ENCODE assay signal across 24 cellular contexts in the genomic region with DNA sequence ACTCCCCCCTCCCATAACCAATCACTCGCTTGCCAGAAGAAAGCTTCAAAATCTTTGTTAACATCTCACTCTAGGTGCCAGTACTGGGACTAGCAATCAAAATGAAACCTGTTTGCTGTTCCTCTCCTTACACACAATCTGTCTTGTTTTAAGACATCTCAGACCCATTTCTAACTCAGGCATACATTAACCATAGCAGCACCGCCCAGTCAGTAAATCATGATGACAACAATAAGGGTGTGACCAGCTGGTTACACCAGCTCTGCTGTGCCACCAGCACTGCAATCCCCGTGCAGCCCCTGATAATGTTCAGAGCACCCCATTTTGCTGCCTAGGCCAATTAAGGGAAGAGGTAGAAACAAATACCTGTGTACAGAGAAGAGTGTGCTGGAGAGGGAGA.
DNase-seq lines count a peak whose midpoint lies in the region; ATAC-seq and TF ChIP-seq lines count a peak whose summit lies in the region.
"Had no signal": no experiment of that assay in that cellular context is flagged by ENCODE, and none has a peak within 500 bp of the region (broad histone marks: within the 10 kb centered on the region; RNA-seq: fewer than 3 reads in every experiment).

No MANE protein-coding gene starts in this region.

- no peaks in the 10 kb centered on the region for H3K27me3 Mint-ChIP-seq in activated CD8-positive, alpha-beta T cell treated with anti-CD3 and anti-CD28 coated beads, Interleukin-2, amount 10 ng/mL, durations not matched to agents 7 days and 5 days (ENCODE audit: low read depth)
- H3K27me3 Mint-ChIP-seq in CD8-positive, alpha-beta T cell (ENCODE audit: low read depth): no peaks in the 10 kb centered on the region
- H3K27me3 Mint-ChIP-seq: memory B cell had no signal

- in situ Hi-C loops in Caki2 (cut with HindIII; ENCODE audit: low pct_unique_long_range_greater_than_20kb, low sequenced_read_pairs): no loop called here

- peak overlapping the region; percentile 68 for H2BK15ac ChIP-seq in mesenchymal stem cell (ENCODE audit: low read depth, poor library complexity, severe bottlenecking)

- DNase-seq in NCI-H1417 (lab: John Stamatoyannopoulos, UW) (peak in 2 of 3 experiments; percentile 19 to 24), NCI-H1417 treated with DMSO at 0.1 percent for 48 hours (lab: John Stamatoyannopoulos, UW) (no peak), Caki2 (ENCODE audit: low read depth) (peak; percentile 22), mesenchymal stem cell (no peak), H4 (ENCODE audit: low spot score) (no peak), CD1c-positive myeloid dendritic cell (ENCODE audit: extremely low spot score) (no peak)
- no peak for DNase-seq in activated CD8-positive, alpha-beta T cell treated with anti-CD3 and anti-CD28 coated beads, Interleukin-2, amount 10 ng/mL, durations not matched to agents 7 days and 5 days
- no peak for DNase-seq in CD8-positive, alpha-beta T cell
- DNase-seq: BE2C; brain microvascular endothelial cell; cortex of kidney; DMS53; foreskin keratinocyte; GM23248; kidney; NCI-H1694; NCI-H226; psoas muscle; stimulated activated CD4-positive, alpha-beta T cell treated with anti-CD3 and anti-CD28 coated beads, Interleukin-2, amount 100 ng/mL, for 48 hours; WERI-Rb-1 had no signal

- no peak overlapping the region for H2AK5ac ChIP-seq in mesenchymal stem cell (ENCODE audit: low read length, severe bottlenecking)

- 97% methylated on average over 3 of the region's 3 CpGs for WGBS in mesenchymal stem cell

- no peak overlapping the region for H3K4me2 ChIP-seq in mesenchymal stem cell (ENCODE audit: low read length, poor library complexity, severe bottlenecking)

- H3K4me1 Mint-ChIP-seq in activated CD8-positive, alpha-beta T cell treated with anti-CD3 and anti-CD28 coated beads, Interleukin-2, amount 10 ng/mL, durations not matched to agents 7 days and 5 days (ENCODE audit: low read depth): peaks cover 46% of the 10 kb centered on the region
- peaks cover 40% of the 10 kb centered on the region for H3K4me1 Mint-ChIP-seq in CD8-positive, alpha-beta T cell (ENCODE audit: low read depth)

- H3K4me3 ChIP-seq in mesenchymal stem cell (ENCODE audit: insufficient read depth in 1 of 2, low read depth in 1 of 2, low read length in 2 of 2): no peak overlapping the region
- H3K4me3 ChIP-seq in CD8-positive, alpha-beta T cell (ENCODE audit: low read depth, low read length): no peak overlapping the region
- H3K4me3 ChIP-seq: GM23248, psoas muscle, skin epidermis had no signal

- H3K27ac ChIP-seq in mesenchymal stem cell (ENCODE audit: low read length, poor library complexity, severe bottlenecking): no peak overlapping the region
- no peak overlapping the region for H3K27ac ChIP-seq in CD8-positive, alpha-beta T cell (ENCODE audit: low read depth, low read length)
- H3K27ac ChIP-seq: 22Rv1, brain microvascular endothelial cell, foreskin keratinocyte, GM23248, psoas muscle, WERI-Rb-1 had no signal

- no peak overlapping the region for H3K14ac ChIP-seq in mesenchymal stem cell (ENCODE audit: low read length in 2 of 2)

- H3K9ac ChIP-seq in mesenchymal stem cell (ENCODE audit: low read length): no peak overlapping the region
- H3K9ac ChIP-seq: GM23248 had no signal

- H4K8ac ChIP-seq in mesenchymal stem cell (ENCODE audit: low read length): no peak overlapping the region

- H3K9me3 ChIP-seq in mesenchymal stem cell (ENCODE audit: control insufficient read depth, low read length): no peaks in the 10 kb centered on the region
- H3K9me3 ChIP-seq in CD8-positive, alpha-beta T cell (ENCODE audit: low read length): no peaks in the 10 kb centered on the region
- H3K9me3 ChIP-seq: BE2C, psoas muscle had no signal

- POLR2A ChIA-PET in activated CD8-positive, alpha-beta T cell treated with anti-CD3 and anti-CD28 coated beads, Interleukin-2, amount 10 ng/mL, durations not matched to agents 7 days and 5 days (lab: Charles Lee): interaction anchor here (0.6 to 5.3 kb wide), 3 partner anchors 8 to 186 kb away, joined by 3 to 28 read pairs (median 5); a partner anchor contains a TSS
- POLR2A ChIA-PET in CD8-positive, alpha-beta T cell (lab: Charles Lee): no interaction called here

- H3K23ac ChIP-seq in mesenchymal stem cell (ENCODE audit: low read length in 2 of 2): no peak overlapping the region

- no peak overlapping the region for H2BK5ac ChIP-seq in mesenchymal stem cell (ENCODE audit: low read depth, low read length, poor library complexity, severe bottlenecking)

- no peaks in the 10 kb centered on the region for H3K36me3 ChIP-seq in mesenchymal stem cell (ENCODE audit: control insufficient read depth in 1 of 2, insufficient read depth in 2 of 2, low read depth in 1 of 2, low read length in 2 of 2)
- H3K36me3 ChIP-seq in CD8-positive, alpha-beta T cell (ENCODE audit: insufficient read depth, low read length): no peaks in the 10 kb centered on the region
- H3K36me3 ChIP-seq: BE2C, brain microvascular endothelial cell, WERI-Rb-1 had no signal

- H3K4ac ChIP-seq in mesenchymal stem cell (ENCODE audit: low read depth in 1 of 2, low read length in 2 of 2): no peak overlapping the region

- no peaks in the 10 kb centered on the region for H3K79me1 ChIP-seq in mesenchymal stem cell (replicated peaks; ENCODE audit: low read length, poor library complexity, severe bottlenecking)

- H2BK120ac ChIP-seq in mesenchymal stem cell (ENCODE audit: low read depth, low read length): no peak overlapping the region

- H3K9me3 Mint-ChIP-seq in activated CD8-positive, alpha-beta T cell treated with anti-CD3 and anti-CD28 coated beads, Interleukin-2, amount 10 ng/mL, durations not matched to agents 7 days and 5 days (ENCODE audit: insufficient read depth): peaks cover 15% of the 10 kb centered on the region
- H3K9me3 Mint-ChIP-seq in CD8-positive, alpha-beta T cell: no peaks in the 10 kb centered on the region
- H3K9me3 Mint-ChIP-seq: memory B cell had no signal

- H3K36me3 Mint-ChIP-seq in activated CD8-positive, alpha-beta T cell treated with anti-CD3 and anti-CD28 coated beads, Interleukin-2, amount 10 ng/mL, durations not matched to agents 7 days and 5 days (ENCODE audit: low read depth): peaks cover 34% of the 10 kb centered on the region
- H3K36me3 Mint-ChIP-seq in CD8-positive, alpha-beta T cell: no peaks in the 10 kb centered on the region
- H3K36me3 Mint-ChIP-seq: memory B cell had no signal

- peaks cover 5% of the 10 kb centered on the region for H3K4me1 ChIP-seq in mesenchymal stem cell (ENCODE audit: control insufficient read depth, insufficient read depth, low read depth, low read length)
- H3K4me1 ChIP-seq in CD8-positive, alpha-beta T cell (ENCODE audit: insufficient read depth, low read length): peaks cover 16% of the 10 kb centered on the region
- H3K4me1 ChIP-seq: foreskin keratinocyte, psoas muscle had no signal

- no peak overlapping the region for H3K4me3 Mint-ChIP-seq in activated CD8-positive, alpha-beta T cell treated with anti-CD3 and anti-CD28 coated beads, Interleukin-2, amount 10 ng/mL, durations not matched to agents 7 days and 5 days
- H3K4me3 Mint-ChIP-seq in CD8-positive, alpha-beta T cell: no peak overlapping the region
- H3K4me3 Mint-ChIP-seq: memory B cell, neural crest cell had no signal

- CTCF ChIA-PET in activated CD8-positive, alpha-beta T cell treated with anti-CD3 and anti-CD28 coated beads, Interleukin-2, amount 10 ng/mL, durations not matched to agents 7 days and 5 days (lab: Charles Lee): interaction anchor here (0.6 to 1.3 kb wide), 4 partner anchors 8 to 300 kb away, joined by 3 to 5 read pairs (median 3); no protein-coding TSS in a partner anchor
- CTCF ChIA-PET in CD8-positive, alpha-beta T cell (lab: Charles Lee): interaction anchor here (1.0 kb wide), 1 partner anchor 299 kb away, joined by 3 read pairs; no protein-coding TSS in a partner anchor

- peak overlapping the region in 1 of 2 experiments; percentile 1 for H3K18ac ChIP-seq in mesenchymal stem cell (ENCODE audit: low read depth in 1 of 2, low read length in 2 of 2)

- H3K27ac Mint-ChIP-seq in activated CD8-positive, alpha-beta T cell treated with anti-CD3 and anti-CD28 coated beads, Interleukin-2, amount 10 ng/mL, durations not matched to agents 7 days and 5 days: peak overlapping the region; percentile 77
- no peak overlapping the region for H3K27ac Mint-ChIP-seq in CD8-positive, alpha-beta T cell
- H3K27ac Mint-ChIP-seq: memory B cell had no signal

- peak overlapping the region in 1 of 2 experiments; percentile 17 for H2BK12ac ChIP-seq in mesenchymal stem cell (ENCODE audit: low read length in 2 of 2)

- intact Hi-C loops in CD8-positive, alpha-beta T cell (cut with DNase I, micrococcal nuclease): no loop called here

- no peak for TF ChIP-seq CTCF in CD8-positive, alpha-beta T cell (IDR thresholded peaks at IDR 0.05)

- no peaks in the 10 kb centered on the region for H3K27me3 ChIP-seq in mesenchymal stem cell (ENCODE audit: control insufficient read depth in 1 of 2, insufficient read depth in 1 of 2, low read length in 2 of 2)
- H3K27me3 ChIP-seq in CD8-positive, alpha-beta T cell (ENCODE audit: insufficient read depth, low read length): no peaks in the 10 kb centered on the region
- H3K27me3 ChIP-seq: BE2C, brain microvascular endothelial cell had no signal

- ATAC-seq in activated CD8-positive, alpha-beta T cell treated with anti-CD3 and anti-CD28 coated beads, Interleukin-2, amount 10 ng/mL, durations not matched to agents 7 days and 5 days: no peak
- no peak for ATAC-seq in CD8-positive, alpha-beta T cell
- ATAC-seq: foreskin keratinocyte, psoas muscle had no signal

- H2AFZ ChIP-seq in mesenchymal stem cell (ENCODE audit: low read depth, low read length): no peak overlapping the region
- H2AFZ ChIP-seq: GM23248 had no signal

- no peak overlapping the region for H4K91ac ChIP-seq in mesenchymal stem cell (ENCODE audit: low read length)

Comparison
In these comparisons a context has a peak if more than half of its experiments do, and no peak if none do; other contexts are left out.
1. DNase-seq: peak in NCI-H1417 (2 of 3) and Caki2 (single experiment); none in NCI-H1417 treated with DMSO at 0.1 percent for 48 hours (single experiment), activated CD8-positive, alpha-beta T cell treated with anti-CD3 and anti-CD28 coated beads, Interleukin-2, amount 10 ng/mL, durations not matched to agents 7 days and 5 days (single experiment), mesenchymal stem cell (single experiment), H4 (single experiment), CD8-positive, alpha-beta T cell (0 of 7) and CD1c-positive myeloid dendritic cell (single experiment).